In genomic region chr2:85997016-85997970, GRCh38 we compare ENCODE assay signal across 9 cellular contexts.
DNase-seq lines count a peak whose midpoint lies in the region; ATAC-seq and TF ChIP-seq lines count a peak whose summit lies in the region.
"Had no signal": no experiment of that assay in that cellular context is flagged by ENCODE, and none has a peak within 500 bp of the region (broad histone marks: within the 10 kb centered on the region; RNA-seq: fewer than 3 reads in every experiment).

No MANE protein-coding gene starts in this region.

- ATAC-seq in activated CD8-positive, alpha-beta memory T cell treated with anti-CD3 and anti-CD28 coated beads, Interleukin-2, amount 10 ng/mL, durations not matched to agents 7 days and 5 days: no peak
- no peak for ATAC-seq in PC-3
- ATAC-seq in GM18867 (IDR thresholded peaks at IDR 0.05; ENCODE audit: unreplicated experiment): no peak

- peaks cover 20% of the 10 kb centered on the region for H3K36me3 Mint-ChIP-seq in activated CD8-positive, alpha-beta memory T cell treated with anti-CD3 and anti-CD28 coated beads, Interleukin-2, amount 10 ng/mL, durations not matched to agents 7 days and 5 days
- H3K36me3 Mint-ChIP-seq in endothelial cell (ENCODE audit: low read depth, unreplicated experiment): peaks cover 4% of the 10 kb centered on the region

- no peaks in the 10 kb centered on the region for H3F3A ChIP-seq in PC-3 (ENCODE audit: low read length, unreplicated experiment)

- H3K4me3 Mint-ChIP-seq in activated CD8-positive, alpha-beta memory T cell treated with anti-CD3 and anti-CD28 coated beads, Interleukin-2, amount 10 ng/mL, durations not matched to agents 7 days and 5 days: no peak overlapping the region
- H3K4me3 Mint-ChIP-seq in endothelial cell (ENCODE audit: unreplicated experiment): no peak overlapping the region

- H3K27ac Mint-ChIP-seq in activated CD8-positive, alpha-beta memory T cell treated with anti-CD3 and anti-CD28 coated beads, Interleukin-2, amount 10 ng/mL, durations not matched to agents 7 days and 5 days: peak overlapping the region; percentile 95
- no peak overlapping the region for H3K27ac Mint-ChIP-seq in endothelial cell (ENCODE audit: unreplicated experiment)

- H3K9me3 Mint-ChIP-seq in activated CD8-positive, alpha-beta memory T cell treated with anti-CD3 and anti-CD28 coated beads, Interleukin-2, amount 10 ng/mL, durations not matched to agents 7 days and 5 days (ENCODE audit: low read depth): peaks cover 6% of the 10 kb centered on the region
- H3K9me3 Mint-ChIP-seq in endothelial cell (ENCODE audit: unreplicated experiment): no peaks in the 10 kb centered on the region

- CTCF ChIA-PET in activated CD8-positive, alpha-beta memory T cell treated with anti-CD3 and anti-CD28 coated beads, Interleukin-2, amount 10 ng/mL, durations not matched to agents 7 days and 5 days (lab: Charles Lee): interaction anchor here (1.2 to 4.4 kb wide), 2 partner anchors 39 to 81 kb away, joined by 3 to 30 read pairs; no protein-coding TSS in a partner anchor
- CTCF ChIA-PET in PC-3 (lab: Charles Lee): no interaction called here

- POLR2A ChIA-PET in PC-3 (lab: Charles Lee; ENCODE audit: unreplicated experiment): interaction anchor here (0.7 kb wide), 1 partner anchor 26 kb away, joined by 8 read pairs; no protein-coding TSS in a partner anchor

- no peak for DNase-seq in activated CD8-positive, alpha-beta memory T cell treated with anti-CD3 and anti-CD28 coated beads, Interleukin-2, amount 10 ng/mL, durations not matched to agents 7 days and 5 days
- DNase-seq in activated CD8-positive, alpha-beta memory T cell treated with anti-CD3 and anti-CD28 coated beads, Interleukin-2, amount 50 U/mL, for 4 hours: no peak
- DNase-seq in colonic mucosa (no peak), tibial nerve (ENCODE audit: low spot score in 2 of 2) (peak in 1 of 2 donors; percentile 47), PC-3 (no peak), endothelial cell (ENCODE audit: low spot score) (no peak)

- intact Hi-C loops in colonic mucosa (cut with DNase I): no loop called here
- intact Hi-C loops in PC-3 (cut with micrococcal nuclease): no loop called here

- WGBS in mesodermal cell (ENCODE audit: insufficient coverage in 2 of 2), 2 experiments: 94 to 100% methylated on average over 3 of the region's 7 CpGs
- WGBS in tibial nerve, 2 donors: 72 to 73% methylated on average over 7 of the region's 7 CpGs

- H3K79me2 ChIP-seq in PC-3 (ENCODE audit: low read length): no peaks in the 10 kb centered on the region

- TF ChIP-seq POLR2A in tibial nerve (IDR thresholded peaks at IDR 0.05): no peak

- H3K36me3 ChIP-seq in colonic mucosa (no peaks in the 10 kb centered on the region), mesodermal cell (ENCODE audit: control insufficient read depth, insufficient read depth, low read length) (no peaks in the 10 kb centered on the region), tibial nerve (no peaks in the 10 kb centered on the region), PC-3 (ENCODE audit: low read depth, low read length) (no peaks in the 10 kb centered on the region)

- H3K4me2 ChIP-seq in PC-3 (ENCODE audit: low read length): no peak overlapping the region

- no peaks in the 10 kb centered on the region for H3K9me2 ChIP-seq in PC-3 (replicated peaks; ENCODE audit: low read length)

- no peaks in the 10 kb centered on the region for H4K20me1 ChIP-seq in PC-3 (ENCODE audit: low read length)

- H3K27ac ChIP-seq in colonic mucosa (peak overlapping the region; percentile 66), mesodermal cell (ENCODE audit: low read depth, low read length, severe bottlenecking) (peak overlapping the region; percentile 95), tibial nerve (peak overlapping the region; percentile 77 to 95 (median 86)), PC-3 (ENCODE audit: low read length) (no peak overlapping the region)
- H3K27ac ChIP-seq: C4-2B had no signal

- no peak overlapping the region for H3K9ac ChIP-seq in colonic mucosa (ENCODE audit: low read depth in 2 of 2, low read length in 2 of 2)
- no peak overlapping the region for H3K9ac ChIP-seq in PC-3 (ENCODE audit: low read length)

- no peak overlapping the region for H3K4me3 ChIP-seq in colonic mucosa
- H3K4me3 ChIP-seq in mesodermal cell (ENCODE audit: extremely low read depth, insufficient read depth, low read length, poor library complexity, severe bottlenecking): no peak overlapping the region
- no peak overlapping the region for H3K4me3 ChIP-seq in tibial nerve
- no peak overlapping the region for H3K4me3 ChIP-seq in PC-3 (ENCODE audit: low read length)

- no TSS peak for BruUV-seq in PC-3 (replicated peaks; lab: Mats Ljungman, UMichigan)

- H3K4me1 ChIP-seq in colonic mucosa: no peaks in the 10 kb centered on the region
- peaks cover 61% of the 10 kb centered on the region for H3K4me1 ChIP-seq in mesodermal cell (ENCODE audit: control insufficient read depth, insufficient read depth, low read length, poor library complexity, severe bottlenecking)
- H3K4me1 ChIP-seq in tibial nerve: peaks cover 3 to 83% (median 63%) of the 10 kb centered on the region in 4 donors
- H3K4me1 ChIP-seq in PC-3 (ENCODE audit: insufficient read depth, low read length): peaks cover 6% of the 10 kb centered on the region; the same call in 1 of the 2 replicates

- H2AFZ ChIP-seq in PC-3 (ENCODE audit: low read length): no peak overlapping the region

- H3K27me3 ChIP-seq in colonic mucosa (no peaks in the 10 kb centered on the region), tibial nerve (no peaks in the 10 kb centered on the region), PC-3 (ENCODE audit: low read length) (no peaks in the 10 kb centered on the region)

- TF ChIP-seq EP300 in tibial nerve (IDR thresholded peaks at IDR 0.05): peak in 1 of 2 donors; percentile 64

- TF ChIP-seq CTCF in colonic mucosa (IDR thresholded peaks at IDR 0.05) (no peak), tibial nerve (IDR thresholded peaks at IDR 0.05) (no peak), PC-3 (conservative IDR thresholded peaks at IDR 0.05; ENCODE audit: low read depth, low read length) (no peak), endothelial cell (IDR thresholded peaks at IDR 0.05; ENCODE audit: unreplicated experiment) (no peak)

- no peaks in the 10 kb centered on the region for H3K27me3 Mint-ChIP-seq in activated CD8-positive, alpha-beta memory T cell treated with anti-CD3 and anti-CD28 coated beads, Interleukin-2, amount 10 ng/mL, durations not matched to agents 7 days and 5 days
- H3K27me3 Mint-ChIP-seq in endothelial cell (ENCODE audit: unreplicated experiment): peaks cover 2% of the 10 kb centered on the region

- no peaks in the 10 kb centered on the region for H3K9me3 ChIP-seq in colonic mucosa
- H3K9me3 ChIP-seq in mesodermal cell (ENCODE audit: control insufficient read depth, low read length): no peaks in the 10 kb centered on the region
- H3K9me3 ChIP-seq in tibial nerve: no peaks in the 10 kb centered on the region
- no peaks in the 10 kb centered on the region for H3K9me3 ChIP-seq in PC-3 (ENCODE audit: low read length)

- peaks cover 89% of the 10 kb centered on the region for H3K4me1 Mint-ChIP-seq in activated CD8-positive, alpha-beta memory T cell treated with anti-CD3 and anti-CD28 coated beads, Interleukin-2, amount 10 ng/mL, durations not matched to agents 7 days and 5 days
- H3K4me1 Mint-ChIP-seq in endothelial cell (ENCODE audit: unreplicated experiment): peaks cover 5% of the 10 kb centered on the region
